Comparison of ENCODE assay signal across 11 cellular contexts in genomic region chr1:113191579-113192076, GRCh38.
DNase-seq lines count a peak whose midpoint lies in the region; ATAC-seq and TF ChIP-seq lines count a peak whose summit lies in the region.
"Had no signal": no experiment of that assay in that cellular context is flagged by ENCODE, and none has a peak within 500 bp of the region (broad histone marks: within the 10 kb centered on the region; RNA-seq: fewer than 3 reads in every experiment).

No MANE protein-coding gene starts in this region.

- peak; percentile 42 for ATAC-seq in activated CD4-positive, alpha-beta T cell treated with anti-CD3 and anti-CD28 coated beads for 36 hours
- peak; percentile 67 for ATAC-seq in HG03159 (IDR thresholded peaks at IDR 0.05; ENCODE audit: unreplicated experiment)
- ATAC-seq in activated B cell treated with CpG ODN at 0.5 μM for 24 hours (ENCODE audit: low read depth) = peak; percentile 68
- peak; percentile 80 to 89 for ATAC-seq in stimulated activated naive B cell treated with anti-CD40 and anti-IgM and Interleukin-4, amounts not matched to agents 10 μg/mL and 1 μg/mL and 100 μg/mL, for 72 hours (replicated peaks)
- ATAC-seq in GM21737 (IDR thresholded peaks at IDR 0.05; ENCODE audit: unreplicated experiment) = no peak
- ATAC-seq in GM21528 (IDR thresholded peaks at IDR 0.05; ENCODE audit: low FRiP score, unreplicated experiment) = no peak

- no peaks in the 10 kb centered on the region for H3K36me3 Mint-ChIP-seq in activated CD4-positive, alpha-beta T cell treated with anti-CD3 and anti-CD28 coated beads for 36 hours (ENCODE audit: low read depth)
- no peaks in the 10 kb centered on the region for H3K36me3 Mint-ChIP-seq in activated B cell treated with CpG ODN at 0.5 μM for 24 hours (ENCODE audit: low read depth)
- no peaks in the 10 kb centered on the region for H3K36me3 Mint-ChIP-seq in stimulated activated naive B cell treated with anti-CD40 and anti-IgM and Interleukin-4, amounts not matched to agents 10 μg/mL and 1 μg/mL and 100 μg/mL, for 72 hours

- no peak overlapping the region for H3K4me3 Mint-ChIP-seq in activated CD4-positive, alpha-beta T cell treated with anti-CD3 and anti-CD28 coated beads for 36 hours
- peak overlapping the region; percentile 52 for H3K4me3 Mint-ChIP-seq in activated B cell treated with CpG ODN at 0.5 μM for 24 hours
- H3K4me3 Mint-ChIP-seq in stimulated activated naive B cell treated with anti-CD40 and anti-IgM and Interleukin-4, amounts not matched to agents 10 μg/mL and 1 μg/mL and 100 μg/mL, for 72 hours = no peak overlapping the region
- H3K4me3 Mint-ChIP-seq: naive thymus-derived CD4-positive, alpha-beta T cell had no signal

- DNase-seq in activated CD4-positive, alpha-beta T cell treated with anti-CD3 and anti-CD28 coated beads for 36 hours = no peak
- DNase-seq in activated CD4-positive, alpha-beta T cell treated with anti-CD3 and anti-CD28 coated beads for 4 hours = no peak
- DNase-seq in activated B cell treated with CpG ODN at 0.5 μM for 24 hours (no peak), SKM-1 (lab: John Stamatoyannopoulos, UW; ENCODE audit: unreplicated experiment) (no peak)
- DNase-seq in stimulated activated naive B cell treated with anti-CD40 and anti-IgM and Interleukin-4, amounts not matched to agents 10 μg/mL and 1 μg/mL and 100 μg/mL, for 72 hours = peak; percentile 8
- DNase-seq: activated naive CD4-positive, alpha-beta T cell; KG1; naive thymus-derived CD4-positive, alpha-beta T cell had no signal

- CTCF ChIA-PET in activated CD4-positive, alpha-beta T cell treated with anti-CD3 and anti-CD28 coated beads for 36 hours (lab: Charles Lee) = no interaction called here
- CTCF ChIA-PET in activated B cell treated with CpG ODN at 0.5 μM for 24 hours (lab: Charles Lee) = no interaction called here

- H3K4me1 Mint-ChIP-seq in activated CD4-positive, alpha-beta T cell treated with anti-CD3 and anti-CD28 coated beads for 36 hours = peaks cover 3% of the 10 kb centered on the region
- H3K4me1 Mint-ChIP-seq in activated B cell treated with CpG ODN at 0.5 μM for 24 hours = peaks cover 11% of the 10 kb centered on the region
- H3K4me1 Mint-ChIP-seq in stimulated activated naive B cell treated with anti-CD40 and anti-IgM and Interleukin-4, amounts not matched to agents 10 μg/mL and 1 μg/mL and 100 μg/mL, for 72 hours = peaks cover 5 to 6% of the 10 kb centered on the region in 2 donors

- TF ChIP-seq CTCF in activated B cell treated with CpG ODN at 0.5 μM for 24 hours (IDR thresholded peaks at IDR 0.05) = no peak

- intact Hi-C loops in activated CD4-positive, alpha-beta T cell treated with anti-CD3 and anti-CD28 coated beads for 36 hours (cut with DNase I, micrococcal nuclease) = no loop called here
- intact Hi-C loops in activated B cell treated with CpG ODN at 0.5 μM for 24 hours (cut with micrococcal nuclease) = no loop called here

- H3K27ac Mint-ChIP-seq in activated CD4-positive, alpha-beta T cell treated with anti-CD3 and anti-CD28 coated beads for 36 hours = no peak overlapping the region
- H3K27ac Mint-ChIP-seq in activated B cell treated with CpG ODN at 0.5 μM for 24 hours = peak overlapping the region; percentile 78
- H3K27ac Mint-ChIP-seq in stimulated activated naive B cell treated with anti-CD40 and anti-IgM and Interleukin-4, amounts not matched to agents 10 μg/mL and 1 μg/mL and 100 μg/mL, for 72 hours = no peak overlapping the region
- H3K27ac Mint-ChIP-seq: naive thymus-derived CD4-positive, alpha-beta T cell had no signal

- peaks cover 10% of the 10 kb centered on the region for H3K27me3 Mint-ChIP-seq in activated CD4-positive, alpha-beta T cell treated with anti-CD3 and anti-CD28 coated beads for 36 hours
- H3K27me3 Mint-ChIP-seq in activated B cell treated with CpG ODN at 0.5 μM for 24 hours = peaks cover 14% of the 10 kb centered on the region
- peaks cover 8 to 19% of the 10 kb centered on the region in 2 donors for H3K27me3 Mint-ChIP-seq in stimulated activated naive B cell treated with anti-CD40 and anti-IgM and Interleukin-4, amounts not matched to agents 10 μg/mL and 1 μg/mL and 100 μg/mL, for 72 hours

- H3K9me3 Mint-ChIP-seq in activated CD4-positive, alpha-beta T cell treated with anti-CD3 and anti-CD28 coated beads for 36 hours (ENCODE audit: low read depth) = peaks cover 3% of the 10 kb centered on the region
- no peaks in the 10 kb centered on the region for H3K9me3 Mint-ChIP-seq in activated B cell treated with CpG ODN at 0.5 μM for 24 hours
- H3K9me3 Mint-ChIP-seq in stimulated activated naive B cell treated with anti-CD40 and anti-IgM and Interleukin-4, amounts not matched to agents 10 μg/mL and 1 μg/mL and 100 μg/mL, for 72 hours = peaks cover 3 to 7% of the 10 kb centered on the region in 2 donors

- POLR2A ChIA-PET in activated CD4-positive, alpha-beta T cell treated with anti-CD3 and anti-CD28 coated beads for 36 hours (lab: Charles Lee) = no interaction called here
- POLR2A ChIA-PET in activated B cell treated with CpG ODN at 0.5 μM for 24 hours (lab: Charles Lee) = no interaction called here

Comparison
In these comparisons a context has a peak if more than half of its experiments do, and no peak if none do; other contexts are left out.
1. ATAC-seq: peak in activated CD4-positive, alpha-beta T cell treated with anti-CD3 and anti-CD28 coated beads for 36 hours (single experiment), HG03159 (single experiment), activated B cell treated with CpG ODN at 0.5 μM for 24 hours (single experiment) and stimulated activated naive B cell treated with anti-CD40 and anti-IgM and Interleukin-4, amounts not matched to agents 10 μg/mL and 1 μg/mL and 100 μg/mL, for 72 hours (2 of 2); none in GM21737 (single experiment) and GM21528 (single experiment).